24 cellular contexts compared by ENCODE assay signal in the genomic region with DNA sequence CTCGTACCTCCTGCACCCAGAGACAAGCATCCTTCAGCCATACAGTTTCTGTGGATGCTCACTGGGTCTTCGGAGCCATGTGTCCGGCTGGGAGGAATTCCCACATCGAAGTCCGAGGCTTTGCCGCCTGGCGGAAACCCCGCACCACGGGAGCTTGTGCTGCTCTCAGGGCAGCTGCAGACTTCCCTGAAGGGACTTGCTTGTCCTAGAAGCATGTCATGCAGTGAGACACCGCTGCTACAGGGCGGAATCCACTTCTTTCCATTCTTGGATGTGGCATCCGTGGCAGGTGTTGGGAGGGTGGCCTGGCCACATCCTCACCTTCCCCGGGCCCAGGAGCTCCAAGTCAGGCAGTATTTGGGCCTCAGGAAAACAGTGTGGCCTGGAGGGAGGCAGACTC.
DNase-seq lines count a peak whose midpoint lies in the region; ATAC-seq, FAIRE-seq and TF ChIP-seq lines count a peak whose summit lies in the region.
"Had no signal": no experiment of that assay in that cellular context is flagged by ENCODE, and none has a peak within 500 bp of the region (broad histone marks: within the 10 kb centered on the region; RNA-seq: fewer than 3 reads in every experiment).

No MANE protein-coding gene starts in this region.

- no peak overlapping the region for H3K4me3 Mint-ChIP-seq in CD8-positive, alpha-beta memory T cell
- H3K4me3 Mint-ChIP-seq: CD4-positive, alpha-beta memory T cell had no signal

- peak overlapping the region; percentile 31 for H3K4ac ChIP-seq in trophoblast cell (ENCODE audit: low read depth, low read length)

- H3K18ac ChIP-seq in trophoblast cell (ENCODE audit: low read length), result peak overlapping the region; percentile 17

- WGBS in adrenal gland, 4 donors, result 79 to 95% (median 83%) methylated on average over 3 to 13 of the region's 13 CpGs
- WGBS in trophoblast cell (ENCODE audit: extremely low coverage, insufficient coverage, insufficient read length), result no CpG with 5 or more reads among the region's 13 CpGs

- no peak overlapping the region for H3K14ac ChIP-seq in trophoblast cell (ENCODE audit: low read length)

- no peak overlapping the region for H4K91ac ChIP-seq in trophoblast cell (ENCODE audit: low read depth, low read length)

- ATAC-seq in HG03045 (IDR thresholded peaks at IDR 0.05; ENCODE audit: unreplicated experiment), result no peak

- H2AK5ac ChIP-seq in trophoblast cell (ENCODE audit: low read length), result no peak overlapping the region

- no peaks in the 10 kb centered on the region for H3K27me3 ChIP-seq in CD8-positive, alpha-beta memory T cell (ENCODE audit: insufficient read depth, low read length, poor library complexity, severe bottlenecking)
- H3K27me3 ChIP-seq in adrenal gland, result no peaks in the 10 kb centered on the region
- no peaks in the 10 kb centered on the region for H3K27me3 ChIP-seq in trophoblast cell (ENCODE audit: insufficient read depth, low read length)

- no peaks in the 10 kb centered on the region for H3K4me1 ChIP-seq in CD8-positive, alpha-beta memory T cell (ENCODE audit: insufficient read depth, low read length)
- H3K4me1 ChIP-seq in adrenal gland (replicated peaks in 1 of 2), result peaks cover 22 to 36% of the 10 kb centered on the region in 2 donors
- peaks cover 9 to 11% of the 10 kb centered on the region in 2 experiments for H3K4me1 ChIP-seq in trophoblast cell (ENCODE audit: control insufficient read depth in 1 of 2, insufficient read depth in 2 of 2, low read length in 2 of 2)
- H3K4me1 ChIP-seq: Caco-2, HAP-1 had no signal

- no peak overlapping the region for H2BK5ac ChIP-seq in trophoblast cell (ENCODE audit: low read depth, low read length, poor library complexity)

- intact Hi-C loops in adrenal gland (cut with DNase I), result no loop called here

- H3K9ac ChIP-seq in trophoblast cell (ENCODE audit: low read length), result no peak overlapping the region
- H3K9ac ChIP-seq: GM23248 had no signal

- H3K27me3 Mint-ChIP-seq in CD8-positive, alpha-beta memory T cell, result no peaks in the 10 kb centered on the region
- H3K27me3 Mint-ChIP-seq: CD4-positive, alpha-beta memory T cell had no signal

- peaks cover 0 to 4% (median 0%) of the 10 kb centered on the region in 5 donors for H3K9me3 Mint-ChIP-seq in CD8-positive, alpha-beta memory T cell
- H3K9me3 Mint-ChIP-seq: CD4-positive, alpha-beta memory T cell had no signal

- no peak overlapping the region for H3K4me2 ChIP-seq in trophoblast cell (ENCODE audit: low read length)

- no peaks in the 10 kb centered on the region for H3K9me3 ChIP-seq in CD8-positive, alpha-beta memory T cell (ENCODE audit: low read length)
- H3K9me3 ChIP-seq in adrenal gland (replicated peaks in 1 of 3), result no peaks in the 10 kb centered on the region
- H3K9me3 ChIP-seq in trophoblast cell (ENCODE audit: insufficient read depth, low read depth, low read length), result no peaks in the 10 kb centered on the region
- H3K9me3 ChIP-seq: Caco-2, HAP-1 had no signal

- CTCF ChIA-PET in CD8-positive, alpha-beta memory T cell (lab: Charles Lee), result no interaction called here

- no peak overlapping the region for H3K4me3 ChIP-seq in CD8-positive, alpha-beta memory T cell (ENCODE audit: low read length)
- no peak overlapping the region for H3K4me3 ChIP-seq in adrenal gland
- peak overlapping the region; percentile 31 for H3K4me3 ChIP-seq in trophoblast cell (ENCODE audit: low read depth, low read length)
- H3K4me3 ChIP-seq: GM23248, HAP-1, PC-9 had no signal

- H3K23ac ChIP-seq in trophoblast cell (ENCODE audit: low read length), result no peak overlapping the region

- H2AFZ ChIP-seq in trophoblast cell (ENCODE audit: insufficient read depth, low read length, poor library complexity), result no peak overlapping the region
- H2AFZ ChIP-seq: GM23248, PC-9 had no signal

- peaks cover 10% of the 10 kb centered on the region for H3K79me2 ChIP-seq in trophoblast cell (ENCODE audit: control insufficient read depth, insufficient read depth, low read length, poor library complexity)

- no peak for TF ChIP-seq POLR2A in adrenal gland (IDR thresholded peaks at IDR 0.05)

- no peak overlapping the region for H3K27ac ChIP-seq in CD8-positive, alpha-beta memory T cell (ENCODE audit: low read depth, low read length)
- H3K27ac ChIP-seq in adrenal gland, result peak overlapping the region in 3 of 5 donors; percentile 20 to 91 (median 85)
- no peak overlapping the region for H3K27ac ChIP-seq in trophoblast cell (ENCODE audit: low read depth, low read length)
- H3K27ac ChIP-seq: GM23248 had no signal

- H2BK12ac ChIP-seq in trophoblast cell (ENCODE audit: low read length), result no peak overlapping the region

- H4K12ac ChIP-seq in trophoblast cell (ENCODE audit: low read depth, low read length), result no peak overlapping the region

- peaks cover 0 to 14% (median 5%) of the 10 kb centered on the region in 3 donors for H3K36me3 Mint-ChIP-seq in CD8-positive, alpha-beta memory T cell

- peaks cover 29 to 65% (median 30%) of the 10 kb centered on the region in 3 donors for H3K4me1 Mint-ChIP-seq in CD8-positive, alpha-beta memory T cell

- peak overlapping the region in 5 of 8 donors; percentile 35 to 86 (median 83) for H3K27ac Mint-ChIP-seq in CD8-positive, alpha-beta memory T cell

- POLR2A ChIA-PET in CD8-positive, alpha-beta memory T cell (lab: Charles Lee), result no interaction called here

- DNase-seq in CD8-positive, alpha-beta memory T cell, result no peak
- no peak for DNase-seq in HTR-8/SVneo (ENCODE audit: insufficient read length, low spot score)
- no peak for DNase-seq in adrenal gland
- DNase-seq in trophoblast cell, result no peak
- DNase-seq in NCI-H2196 treated with DMSO at 0.1 percent for 48 hours (lab: John Stamatoyannopoulos, UW; ENCODE audit: unreplicated experiment), result no peak
- DNase-seq in HT-29 (ENCODE audit: low spot score), result no peak
- DNase-seq: C1 segment of cervical spinal cord; Caco-2; CD4-positive, alpha-beta memory T cell; GM23248; Kasumi-1; NCI-H1092 treated with DMSO at 0.1 percent for 48 hours; NCI-H1436; NCI-H187; NCI-H2171 treated with DMSO at 0.1 percent for 48 hours; NCI-H524; NCI-H748 treated with DMSO at 0.1 percent for 48 hours; NK-92 treated with Interleukin-12 subunit alpha and Interleukin-12 subunit beta, amount 100 ng/mL, for 24 hours; RPMI8226; SHP77 treated with DMSO at 0.1 percent for 48 hours had no signal

- TF ChIP-seq CTCF in adrenal gland (IDR thresholded peaks at IDR 0.05), result no peak

- no peak overlapping the region for H2BK120ac ChIP-seq in trophoblast cell (ENCODE audit: insufficient read depth, low read length, poor library complexity)

- FAIRE-seq in HTR-8/SVneo (lab: Jason Lieb, UNC), result peak; percentile 54
- FAIRE-seq: G401.6 had no signal

- H3K79me1 ChIP-seq in trophoblast cell (ENCODE audit: low read length), result peaks cover 3% of the 10 kb centered on the region

- H4K8ac ChIP-seq in trophoblast cell (ENCODE audit: low read depth, low read length), result no peak overlapping the region

- H3K36me3 ChIP-seq in CD8-positive, alpha-beta memory T cell (ENCODE audit: insufficient read depth, low read length), result no peaks in the 10 kb centered on the region
- H3K36me3 ChIP-seq in adrenal gland (replicated peaks in 1 of 2) (no peaks in the 10 kb centered on the region), trophoblast cell (ENCODE audit: control insufficient read depth in 1 of 2, insufficient read depth in 2 of 2, low read length in 2 of 2) (peaks cover 0 to 5% of the 10 kb centered on the region in 2 experiments)
- H3K36me3 ChIP-seq: HAP-1 had no signal

Comparison
In these comparisons a context has a peak if more than half of its experiments do, and no peak if none do; other contexts are left out.
1. H3K27ac ChIP-seq: peak in adrenal gland (3 of 5); none in CD8-positive, alpha-beta memory T cell (single experiment) and trophoblast cell (single experiment).